In genomic region chr19:1856698-1857603, GRCh38 we compare ENCODE assay signal across 1 cellular context.
TF ChIP-seq lines count a peak whose summit lies in the region.

No MANE protein-coding gene starts in this region.

TF ChIP-seq in K562, 482 proteins besides CTCF, POLR2A, EP300 and RAD21 (continued from another document and continues in another):
- TF ChIP-seq THRA (IDR thresholded peaks at IDR 0.05) (no peak), MYC (IDR thresholded peaks at IDR 0.05; ENCODE audit: low read depth, low read length) (peak; percentile 73), MYC (CRISPR knock-in tag; IDR thresholded peaks at IDR 0.05; ENCODE audit: borderline replicate concordance, low read depth) (no peak; the same call in 1 of the 2 replicates), MTA2 (IDR thresholded peaks at IDR 0.05; ENCODE audit: low read depth) (no peak), CBX5 (IDR thresholded peaks at IDR 0.05; ENCODE audit: borderline replicate concordance, low read depth) (no peak), ZEB2 (IDR thresholded peaks at IDR 0.05) (peak; percentile 95), HMG20A (CRISPR knock-in tag; conservative IDR thresholded peaks at IDR 0.05) (no peak), PML (IDR thresholded peaks at IDR 0.05; ENCODE audit: low read length) (no peak), NCOA6 (IDR thresholded peaks at IDR 0.05) (no peak), KAT8 (IDR thresholded peaks at IDR 0.05; ENCODE audit: low read depth) (no peak), VEZF1 (CRISPR knock-in tag; IDR thresholded peaks at IDR 0.05) (peak; percentile 96), SAP30 (IDR thresholded peaks at IDR 0.05; ENCODE audit: borderline replicate concordance, insufficient read depth, low read depth, low read length, poor library complexity, severe bottlenecking) (peak; percentile 76), IRF9 (tag; IDR thresholded peaks at IDR 0.05) (no peak), USF1 (CRISPR knock-in tag; IDR thresholded peaks at IDR 0.05) (peak; percentile 60), ZNF277 (CRISPR knock-in tag; IDR thresholded peaks at IDR 0.05; ENCODE audit: borderline replicate concordance) (no peak), TEAD1 (CRISPR knock-in tag; IDR thresholded peaks at IDR 0.05) (no peak), FOSL1 (tag; conservative IDR thresholded peaks at IDR 0.05) (peak; percentile 83), ARID1B (IDR thresholded peaks at IDR 0.05) (no peak), NCOA1 (IDR thresholded peaks at IDR 0.05; ENCODE audit: low read depth) (no peak; the same call in 1 of the 2 replicates), MCM7 (IDR thresholded peaks at IDR 0.05) (no peak), MBD2 (IDR thresholded peaks at IDR 0.05; ENCODE audit: borderline replicate concordance, low read depth) (peak; percentile 43; the same call in 1 of the 2 replicates), POU5F1 (IDR thresholded peaks at IDR 0.05; ENCODE audit: borderline replicate concordance, low read depth, low read length, partially characterized antibody) (no peak), SMAD1 (IDR thresholded peaks at IDR 0.05; ENCODE audit: low read depth, low read length, partially characterized antibody) (no peak), RFX7 (CRISPR knock-in tag; IDR thresholded peaks at IDR 0.05) (no peak), FUS (optimal IDR thresholded peaks at IDR 0.05; ENCODE audit: low read depth, low read length) (no peak), MEF2A (IDR thresholded peaks at IDR 0.05; ENCODE audit: control insufficient read depth, low read depth, low read length) (no peak), FOXA1 (IDR thresholded peaks at IDR 0.05; ENCODE audit: borderline replicate concordance) (no peak), MEIS2 (IDR thresholded peaks at IDR 0.05; ENCODE audit: partially characterized antibody) (no peak), HDAC8 (tag; IDR thresholded peaks at IDR 0.05) (0 out of 2 replicates have a peak, but pooled peaks have one; percentile 21), ZBTB12 (CRISPR knock-in tag; IDR thresholded peaks at IDR 0.05) (no peak), ATF7 (IDR thresholded peaks at IDR 0.05) (peak; percentile 60), MIER1 (IDR thresholded peaks at IDR 0.05; ENCODE audit: low read depth) (no peak), MAFK (IDR thresholded peaks at IDR 0.05; ENCODE audit: low read length) (no peak), POLR2B (IDR thresholded peaks at IDR 0.05; ENCODE audit: low read depth, partially characterized antibody) (peak; percentile 32), ZNF316 (IDR thresholded peaks at IDR 0.05) (no peak), ZNF282 (CRISPR knock-in tag; IDR thresholded peaks at IDR 0.05) (no peak), LARP7 (IDR thresholded peaks at IDR 0.05) (no peak), ZNF511 (CRISPR knock-in tag; IDR thresholded peaks at IDR 0.05) (no peak), ZNF239 (CRISPR knock-in tag; IDR thresholded peaks at IDR 0.05) (no peak), GATAD2B (IDR thresholded peaks at IDR 0.05; ENCODE audit: borderline replicate concordance) (no peak; the same call in 1 of the 2 replicates), TBP (optimal IDR thresholded peaks at IDR 0.05; ENCODE audit: low read depth, low read length) (peak; percentile 20), NCOA2 (IDR thresholded peaks at IDR 0.05; ENCODE audit: partially characterized antibody in 2 of 2) (no peak), PPARD (CRISPR knock-in tag; IDR thresholded peaks at IDR 0.05) (no peak), GTF2F1 (IDR thresholded peaks at IDR 0.05; ENCODE audit: low read depth, low read length) (no peak), ZNF398 (CRISPR knock-in tag; IDR thresholded peaks at IDR 0.05) (no peak), PREB (CRISPR knock-in tag; IDR thresholded peaks at IDR 0.05) (no peak), TEAD4 (IDR thresholded peaks at IDR 0.05; ENCODE audit: low read length) (peak; percentile 18; the same call in 1 of the 2 replicates), TEAD4 (CRISPR knock-in tag; IDR thresholded peaks at IDR 0.05; ENCODE audit: borderline replicate concordance) (no peak)
- TF ChIP-seq, protein P1, sequence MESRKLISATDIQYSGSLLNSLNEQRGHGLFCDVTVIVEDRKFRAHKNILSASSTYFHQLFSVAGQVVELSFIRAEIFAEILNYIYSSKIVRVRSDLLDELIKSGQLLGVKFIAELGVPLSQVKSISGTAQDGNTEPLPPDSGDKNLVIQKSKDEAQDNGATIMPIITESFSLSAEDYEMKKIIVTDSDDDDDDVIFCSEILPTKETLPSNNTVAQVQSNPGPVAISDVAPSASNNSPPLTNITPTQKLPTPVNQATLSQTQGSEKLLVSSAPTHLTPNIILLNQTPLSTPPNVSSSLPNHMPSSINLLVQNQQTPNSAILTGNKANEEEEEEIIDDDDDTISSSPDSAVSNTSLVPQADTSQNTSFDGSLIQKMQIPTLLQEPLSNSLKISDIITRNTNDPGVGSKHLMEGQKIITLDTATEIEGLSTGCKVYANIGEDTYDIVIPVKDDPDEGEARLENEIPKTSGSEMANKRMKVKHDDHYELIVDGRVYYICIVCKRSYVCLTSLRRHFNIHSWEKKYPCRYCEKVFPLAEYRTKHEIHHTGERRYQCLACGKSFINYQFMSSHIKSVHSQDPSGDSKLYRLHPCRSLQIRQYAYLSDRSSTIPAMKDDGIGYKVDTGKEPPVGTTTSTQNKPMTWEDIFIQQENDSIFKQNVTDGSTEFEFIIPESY (CRISPR knock-in tag; IDR thresholded peaks at IDR 0.05), result no peak
- TF ChIP-seq, protein P2, sequence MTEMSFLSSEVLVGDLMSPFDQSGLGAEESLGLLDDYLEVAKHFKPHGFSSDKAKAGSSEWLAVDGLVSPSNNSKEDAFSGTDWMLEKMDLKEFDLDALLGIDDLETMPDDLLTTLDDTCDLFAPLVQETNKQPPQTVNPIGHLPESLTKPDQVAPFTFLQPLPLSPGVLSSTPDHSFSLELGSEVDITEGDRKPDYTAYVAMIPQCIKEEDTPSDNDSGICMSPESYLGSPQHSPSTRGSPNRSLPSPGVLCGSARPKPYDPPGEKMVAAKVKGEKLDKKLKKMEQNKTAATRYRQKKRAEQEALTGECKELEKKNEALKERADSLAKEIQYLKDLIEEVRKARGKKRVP (CRISPR knock-in tag; IDR thresholded peaks at IDR 0.05), result no peak
- TF ChIP-seq, protein P3, sequence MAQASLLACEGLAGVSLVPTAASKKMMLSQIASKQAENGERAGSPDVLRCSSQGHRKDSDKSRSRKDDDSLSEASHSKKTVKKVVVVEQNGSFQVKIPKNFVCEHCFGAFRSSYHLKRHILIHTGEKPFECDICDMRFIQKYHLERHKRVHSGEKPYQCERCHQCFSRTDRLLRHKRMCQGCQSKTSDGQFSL (CRISPR knock-in tag; IDR thresholded peaks at IDR 0.05), result peak; percentile 84
- TF ChIP-seq, protein P3 (tag; IDR thresholded peaks at IDR 0.05), result peak in 1 of 2 experiments; percentile 97; a peak in 2 of 4 replicates
- TF ChIP-seq, protein P4, sequence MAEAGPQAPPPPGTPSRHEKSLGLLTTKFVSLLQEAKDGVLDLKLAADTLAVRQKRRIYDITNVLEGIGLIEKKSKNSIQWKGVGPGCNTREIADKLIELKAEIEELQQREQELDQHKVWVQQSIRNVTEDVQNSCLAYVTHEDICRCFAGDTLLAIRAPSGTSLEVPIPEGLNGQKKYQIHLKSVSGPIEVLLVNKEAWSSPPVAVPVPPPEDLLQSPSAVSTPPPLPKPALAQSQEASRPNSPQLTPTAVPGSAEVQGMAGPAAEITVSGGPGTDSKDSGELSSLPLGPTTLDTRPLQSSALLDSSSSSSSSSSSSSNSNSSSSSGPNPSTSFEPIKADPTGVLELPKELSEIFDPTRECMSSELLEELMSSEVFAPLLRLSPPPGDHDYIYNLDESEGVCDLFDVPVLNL (CRISPR knock-in tag; IDR thresholded peaks at IDR 0.05; ENCODE audit: low read depth), result no peak; the same call in 1 of the 2 replicates
